ENCODE assay signal across 10 cellular contexts in the genomic region with DNA sequence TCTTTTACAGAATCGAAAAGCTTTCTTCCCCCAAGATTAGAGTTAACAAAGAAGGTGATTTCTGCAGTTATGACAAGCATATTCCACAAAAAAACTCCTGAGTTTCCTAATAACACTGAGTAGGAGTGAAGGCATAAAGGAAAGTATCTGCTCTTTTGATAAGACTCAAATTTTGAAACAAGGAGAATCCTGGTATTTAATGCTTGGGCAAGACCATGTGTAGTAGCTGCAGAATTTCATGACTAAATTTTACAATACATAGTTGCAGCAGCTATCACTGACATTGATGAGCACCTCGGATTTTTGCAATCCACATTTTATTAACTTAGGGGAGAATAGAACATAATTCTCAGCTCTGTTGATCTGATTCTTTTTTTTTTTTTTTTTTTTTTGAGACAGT.
"Had no signal": no experiment of that assay in that cellular context is flagged by ENCODE, and none has a peak within 500 bp of the region (broad histone marks: within the 10 kb centered on the region; RNA-seq: fewer than 3 reads in every experiment).

No MANE protein-coding gene starts in this region.

- DNase-seq: activated CD4-positive, alpha-beta T cell treated with anti-CD3 and anti-CD28 coated beads, Interleukin-2, amount 10 ng/mL, durations not matched to agents 7 days and 5 days; activated CD4-positive, CD25-positive, alpha-beta regulatory T cell; activated CD8-positive, alpha-beta memory T cell treated with anti-CD3 and anti-CD28 coated beads for 24 hours; gastrocnemius medialis; heart right ventricle; left ventricle myocardium inferior; ovary; transverse colon had no signal

- H3K4me3 ChIP-seq: gastrocnemius medialis, heart right ventricle, left ventricle myocardium inferior, ovary, SK-N-MC, transverse colon had no signal

- H3K9me3 ChIP-seq: gastrocnemius medialis, heart right ventricle, left ventricle myocardium inferior, ovary, transverse colon had no signal

- H3K27me3 ChIP-seq: brain microvascular endothelial cell, gastrocnemius medialis, heart right ventricle, ovary, transverse colon had no signal

- H3K27ac ChIP-seq: gastrocnemius medialis, left ventricle myocardium inferior, ovary, SK-N-MC, transverse colon had no signal

- H3K36me3 ChIP-seq: brain microvascular endothelial cell, gastrocnemius medialis, heart right ventricle, left ventricle myocardium inferior, ovary, transverse colon had no signal
